In genomic region chr10:86871563-86872183, GRCh38 we compare ENCODE assay signal across 24 cellular contexts.
A peak's percentile ranks its signal among the peaks of the same experiment; 100 is the strongest.
DNase-seq lines count a peak whose midpoint lies in the region; TF ChIP-seq lines count a peak whose summit lies in the region.
"Had no signal": no experiment of that assay in that cellular context is flagged by ENCODE, and none has a peak within 500 bp of the region (broad histone marks: within the 10 kb centered on the region; RNA-seq: fewer than 3 reads in every experiment).

No MANE protein-coding gene starts in this region.

- no peak overlapping the region for H3K4me3 Mint-ChIP-seq in neural progenitor cell
- no peak overlapping the region for H3K4me3 Mint-ChIP-seq in activated T-cell treated with anti-CD3 and anti-CD28 coated beads, Interleukin-2, amount 50 U/mL, for 24 hours
- H3K4me3 Mint-ChIP-seq: stimulated activated effector memory CD8-positive, alpha-beta T cell treated with anti-CD3 and anti-CD28 coated beads, Interleukin-12 subunit alpha, Interleukin-12 subunit beta, amount 100 ng/mL, for 72 hours had no signal

- H3F3A ChIP-seq in neural progenitor cell (ENCODE audit: low read depth): peaks cover 22% of the 10 kb centered on the region

- peaks cover 13% of the 10 kb centered on the region for H3K36me3 ChIP-seq in HUES64 (ENCODE audit: insufficient read depth, low read length)
- no peaks in the 10 kb centered on the region for H3K36me3 ChIP-seq in hepatocyte (replicated peaks; ENCODE audit: insufficient read depth, low read depth)
- H3K36me3 ChIP-seq in neural progenitor cell: peaks cover 7% of the 10 kb centered on the region

- H4K20me1 ChIP-seq in hepatocyte (ENCODE audit: insufficient read depth, poor library complexity, severe bottlenecking) (peaks cover 2% of the 10 kb centered on the region), neural progenitor cell (ENCODE audit: low read depth) (peaks cover 63% of the 10 kb centered on the region)

- H3K9ac ChIP-seq in HUES64 (ENCODE audit: low read depth, low read length) (0 out of 2 replicates have a peak overlapping the region, but pooled peaks have one; percentile 3), neural progenitor cell (no peak overlapping the region)
- H3K9ac ChIP-seq: parathyroid adenoma had no signal

- H3K9me2 ChIP-seq in hepatocyte (replicated peaks; ENCODE audit: insufficient read depth): no peaks in the 10 kb centered on the region

- H3K4me2 ChIP-seq in hepatocyte: no peak overlapping the region
- no peak overlapping the region for H3K4me2 ChIP-seq in neural progenitor cell
- H3K4me2 ChIP-seq: PC-9 had no signal

- H3K27me3 ChIP-seq in HUES64 (ENCODE audit: insufficient read depth, low read length): no peaks in the 10 kb centered on the region
- H3K27me3 ChIP-seq in hepatocyte: no peaks in the 10 kb centered on the region
- H3K27me3 ChIP-seq in neural progenitor cell: no peaks in the 10 kb centered on the region
- H3K27me3 ChIP-seq: body of pancreas, heart left ventricle had no signal

- DNase-seq in DMS53 (lab: John Stamatoyannopoulos, UW) (peak; percentile 44), DMS53 treated with DMSO at 0.1 percent for 48 hours (lab: John Stamatoyannopoulos, UW; ENCODE audit: unreplicated experiment) (no peak), hepatocyte (ENCODE audit: low spot score) (peak; percentile 20), neural progenitor cell (ENCODE audit: low spot score) (peak; percentile 10), NCI-H2171 treated with DMSO at 0.1 percent for 48 hours (lab: John Stamatoyannopoulos, UW) (no peak), HUDEP-2 (lab: John Stamatoyannopoulos, UW; ENCODE audit: unreplicated experiment in 76 of 76) (no peak)
- DNase-seq in activated T-cell treated with anti-CD3 and anti-CD28 coated beads, Interleukin-2, amount 50 U/mL, for 24 hours: no peak
- DNase-seq: activated CD4-positive, alpha-beta T cell treated with anti-CD3 and anti-CD28 coated beads, Interleukin-2, amount 50 U/mL, for 1 hour; activated naive CD4-positive, alpha-beta T cell treated with anti-CD3 and anti-CD28 coated beads, Interleukin-2, amount 50 U/mL, for 16 hours; body of pancreas; dermis blood vessel endothelial cell; DND-41; heart left ventricle; left cardiac atrium; NCI-H187; NCI-H524 treated with DMSO at 0.1 percent for 48 hours; spleen had no signal

- peaks cover 47% of the 10 kb centered on the region for H3K4me1 Mint-ChIP-seq in neural progenitor cell
- no peaks in the 10 kb centered on the region for H3K4me1 Mint-ChIP-seq in activated T-cell treated with anti-CD3 and anti-CD28 coated beads, Interleukin-2, amount 50 U/mL, for 24 hours (ENCODE audit: low read depth)
- H3K4me1 Mint-ChIP-seq: stimulated activated effector memory CD8-positive, alpha-beta T cell treated with anti-CD3 and anti-CD28 coated beads, Interleukin-12 subunit alpha, Interleukin-12 subunit beta, amount 100 ng/mL, for 72 hours had no signal

- H3K9me3 Mint-ChIP-seq in neural progenitor cell: no peaks in the 10 kb centered on the region
- H3K9me3 Mint-ChIP-seq in activated T-cell treated with anti-CD3 and anti-CD28 coated beads, Interleukin-2, amount 50 U/mL, for 24 hours: no peaks in the 10 kb centered on the region
- H3K9me3 Mint-ChIP-seq: stimulated activated effector memory CD8-positive, alpha-beta T cell treated with anti-CD3 and anti-CD28 coated beads, Interleukin-12 subunit alpha, Interleukin-12 subunit beta, amount 100 ng/mL, for 72 hours had no signal

- TF ChIP-seq CTCF in hepatocyte (IDR thresholded peaks at IDR 0.05; ENCODE audit: poor library complexity) (no peak), neural progenitor cell (IDR thresholded peaks at IDR 0.05) (no peak)

- H3K36me3 Mint-ChIP-seq in neural progenitor cell: peaks cover 9% of the 10 kb centered on the region
- H3K36me3 Mint-ChIP-seq in activated T-cell treated with anti-CD3 and anti-CD28 coated beads, Interleukin-2, amount 50 U/mL, for 24 hours (ENCODE audit: low read depth): no peaks in the 10 kb centered on the region
- H3K36me3 Mint-ChIP-seq: stimulated activated effector memory CD8-positive, alpha-beta T cell treated with anti-CD3 and anti-CD28 coated beads, Interleukin-12 subunit alpha, Interleukin-12 subunit beta, amount 100 ng/mL, for 72 hours had no signal

- H3K9me3 ChIP-seq in HUES64 (ENCODE audit: insufficient read depth, low read depth, low read length) (no peaks in the 10 kb centered on the region), hepatocyte (ENCODE audit: low read depth) (no peaks in the 10 kb centered on the region), neural progenitor cell (ENCODE audit: low read depth) (no peaks in the 10 kb centered on the region)
- H3K9me3 ChIP-seq: body of pancreas, heart left ventricle, spleen had no signal

- H3K4me3 ChIP-seq in HUES64 (ENCODE audit: low read length) (no peak overlapping the region), hepatocyte (no peak overlapping the region), neural progenitor cell (no peak overlapping the region)
- H3K4me3 ChIP-seq: body of pancreas, heart left ventricle, PC-9, SK-N-MC, spleen had no signal

- H3K27ac ChIP-seq in HUES64 (ENCODE audit: low read depth, low read length) (peak overlapping the region; percentile 66), hepatocyte (no peak overlapping the region), neural progenitor cell (no peak overlapping the region)
- H3K27ac ChIP-seq: 22Rv1, body of pancreas, C4-2B, parathyroid adenoma, PC-9, SK-N-MC, spleen had no signal

- WGBS in HUES64: 87% methylated on average over 5 of the region's 5 CpGs
- WGBS in hepatocyte (ENCODE audit: low lambda C conversion rate, missing lambda C conversion rate): 85% methylated on average over 5 of the region's 5 CpGs

- H2AFZ ChIP-seq in hepatocyte: no peak overlapping the region
- H2AFZ ChIP-seq in neural progenitor cell (replicated peaks): no peak overlapping the region
- H2AFZ ChIP-seq: parathyroid adenoma, PC-9 had no signal

- H3K4me1 ChIP-seq in HUES64 (ENCODE audit: insufficient read depth, low read length) (peaks cover 71% of the 10 kb centered on the region), hepatocyte (ENCODE audit: insufficient read depth) (peaks cover 6% of the 10 kb centered on the region), neural progenitor cell (peaks cover 15% of the 10 kb centered on the region)
- H3K4me1 ChIP-seq: parathyroid adenoma had no signal

- peak overlapping the region; percentile 7 for H3K27ac Mint-ChIP-seq in neural progenitor cell
- H3K27ac Mint-ChIP-seq in activated T-cell treated with anti-CD3 and anti-CD28 coated beads, Interleukin-2, amount 50 U/mL, for 24 hours: no peak overlapping the region

- peaks cover 40% of the 10 kb centered on the region for H3K79me2 ChIP-seq in hepatocyte
- peaks cover 52% of the 10 kb centered on the region for H3K79me2 ChIP-seq in neural progenitor cell (ENCODE audit: low read depth)

- peaks cover 2% of the 10 kb centered on the region for H3K27me3 Mint-ChIP-seq in neural progenitor cell (ENCODE audit: insufficient read depth, low read depth)
- no peaks in the 10 kb centered on the region for H3K27me3 Mint-ChIP-seq in activated T-cell treated with anti-CD3 and anti-CD28 coated beads, Interleukin-2, amount 50 U/mL, for 24 hours

Comparison
In these comparisons a context has a peak if more than half of its experiments do, and no peak if none do; other contexts are left out.
1. DNase-seq: peak in DMS53 (single experiment), hepatocyte (single experiment) and neural progenitor cell (single experiment); none in DMS53 treated with DMSO at 0.1 percent for 48 hours (single experiment), NCI-H2171 treated with DMSO at 0.1 percent for 48 hours (single experiment), HUDEP-2 (0 of 76) and activated T-cell treated with anti-CD3 and anti-CD28 coated beads, Interleukin-2, amount 50 U/mL, for 24 hours (single experiment).